In the genomic region with DNA sequence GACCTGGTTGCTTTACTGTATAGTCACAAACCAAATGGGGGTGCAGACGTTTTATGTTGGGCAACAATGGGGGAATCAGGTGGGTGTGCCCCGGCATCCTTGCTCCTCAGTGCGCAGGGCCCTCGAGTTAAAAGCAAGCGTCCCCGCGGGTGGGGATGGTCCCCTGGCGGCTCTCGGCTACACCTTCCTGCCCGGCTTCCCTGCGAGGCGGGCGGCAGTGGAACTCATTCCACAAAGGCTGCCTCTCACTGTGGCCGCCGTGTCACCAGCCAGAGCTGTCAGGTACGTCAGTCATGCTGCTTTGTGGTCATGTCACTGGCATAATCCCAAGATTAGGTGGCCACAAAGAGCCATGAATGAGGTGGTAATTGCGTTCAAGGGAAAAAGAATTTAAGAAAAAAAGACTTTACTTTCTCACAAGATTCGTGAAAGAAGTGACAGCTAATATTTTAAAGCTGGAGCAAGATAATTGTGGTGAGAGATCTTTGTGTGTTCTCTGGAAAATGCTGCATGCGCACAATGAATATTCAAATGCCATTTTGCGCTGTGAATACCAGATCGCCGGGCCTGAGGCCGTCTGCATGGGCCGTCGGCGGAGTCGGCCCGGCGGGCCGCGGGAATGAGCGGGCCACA, we compare ENCODE assay signal across 8 cellular contexts.
DNase-seq lines count a peak whose midpoint lies in the region; ATAC-seq and TF ChIP-seq lines count a peak whose summit lies in the region.

No MANE protein-coding gene starts in this region.

- peak; percentile 3 for ATAC-seq in activated CD8-positive, alpha-beta memory T cell treated with anti-CD3 and anti-CD28 coated beads, Interleukin-2, amount 10 ng/mL, durations not matched to agents 7 days and 5 days
- ATAC-seq in naive B cell (ENCODE audit: low read depth in 2 of 2) (no peak), HG03045 (IDR thresholded peaks at IDR 0.05; ENCODE audit: unreplicated experiment) (no peak), left lobe of liver (no peak)

- peaks cover 23% of the 10 kb centered on the region for H3K4me1 Mint-ChIP-seq in activated CD8-positive, alpha-beta memory T cell treated with anti-CD3 and anti-CD28 coated beads, Interleukin-2, amount 10 ng/mL, durations not matched to agents 7 days and 5 days
- peaks cover 14 to 33% (median 25%) of the 10 kb centered on the region in 3 donors for H3K4me1 Mint-ChIP-seq in naive B cell

- H3K36me3 Mint-ChIP-seq in activated CD8-positive, alpha-beta memory T cell treated with anti-CD3 and anti-CD28 coated beads, Interleukin-2, amount 10 ng/mL, durations not matched to agents 7 days and 5 days, result peaks cover 4% of the 10 kb centered on the region
- H3K36me3 Mint-ChIP-seq in naive B cell, result peaks cover 0 to 8% of the 10 kb centered on the region in 2 donors

- peak; percentile 61 for DNase-seq in activated CD8-positive, alpha-beta memory T cell treated with anti-CD3 and anti-CD28 coated beads, Interleukin-2, amount 10 ng/mL, durations not matched to agents 7 days and 5 days
- DNase-seq in activated CD8-positive, alpha-beta memory T cell treated with anti-CD3 and anti-CD28 coated beads for 24 hours, result no peak
- DNase-seq in PC-9 (peak in 1 of 2 experiments; percentile 53), cerebellar cortex (ENCODE audit: low spot score) (peak; percentile 11), naive B cell (peak; percentile 12), NCI-H2227 (lab: John Stamatoyannopoulos, UW; ENCODE audit: unreplicated experiment) (no peak), left lobe of liver (ENCODE audit: low spot score) (no peak)

- H3K4me2 ChIP-seq in PC-9, result peak overlapping the region; percentile 97

- H3K79me2 ChIP-seq in PC-9 (ENCODE audit: low read depth), result no peaks in the 10 kb centered on the region

- H3K36me3 ChIP-seq in PC-9 (ENCODE audit: low read depth), result no peaks in the 10 kb centered on the region

- H3K9me3 ChIP-seq in PC-9 (ENCODE audit: insufficient read depth, low read depth), result no peaks in the 10 kb centered on the region

- no peaks in the 10 kb centered on the region for H4K20me1 ChIP-seq in PC-9 (ENCODE audit: insufficient read depth)

- H3K27ac ChIP-seq in PC-9, result no peak overlapping the region

- no TSS peak for BruUV-seq in PC-9 (replicated peaks; lab: Mats Ljungman, UMichigan)

- peaks cover 17% of the 10 kb centered on the region for H3K27me3 Mint-ChIP-seq in activated CD8-positive, alpha-beta memory T cell treated with anti-CD3 and anti-CD28 coated beads, Interleukin-2, amount 10 ng/mL, durations not matched to agents 7 days and 5 days
- H3K27me3 Mint-ChIP-seq in naive B cell, result no peaks in the 10 kb centered on the region

- peak overlapping the region; percentile 97 for H3K4me3 Mint-ChIP-seq in activated CD8-positive, alpha-beta memory T cell treated with anti-CD3 and anti-CD28 coated beads, Interleukin-2, amount 10 ng/mL, durations not matched to agents 7 days and 5 days
- peak overlapping the region; percentile 88 to 99 (median 96) for H3K4me3 Mint-ChIP-seq in naive B cell

- no peaks in the 10 kb centered on the region for H3F3A ChIP-seq in PC-9 (ENCODE audit: insufficient read depth, low read depth)

- peak overlapping the region; percentile 66; the same call in 1 of the 2 replicates for H3K4me3 ChIP-seq in PC-9

- H3K4me1 ChIP-seq in PC-9 (replicated peaks; ENCODE audit: insufficient read depth), result 0 out of 2 replicates have a peak, but pooled peaks cover 14% of the 10 kb centered on the region

- intact Hi-C loops in PC-9 (cut with micrococcal nuclease; ENCODE audit: unreplicated experiment), result no loop called here

- H3K9me2 ChIP-seq in PC-9 (ENCODE audit: insufficient read depth), result no peaks in the 10 kb centered on the region

- H3K27ac Mint-ChIP-seq in activated CD8-positive, alpha-beta memory T cell treated with anti-CD3 and anti-CD28 coated beads, Interleukin-2, amount 10 ng/mL, durations not matched to agents 7 days and 5 days, result peak overlapping the region; percentile 68
- H3K27ac Mint-ChIP-seq in naive B cell, result peak overlapping the region; percentile 14 to 94 (median 42)

- POLR2A ChIA-PET in PC-9 (lab: Charles Lee; ENCODE audit: unreplicated experiment), result no interaction called here

- no peak for TF ChIP-seq CTCF in PC-9 (conservative IDR thresholded peaks at IDR 0.05)

- CTCF ChIA-PET in activated CD8-positive, alpha-beta memory T cell treated with anti-CD3 and anti-CD28 coated beads, Interleukin-2, amount 10 ng/mL, durations not matched to agents 7 days and 5 days (lab: Charles Lee), result interaction anchor here (2.0 kb wide), 1 partner anchor 24 kb away, joined by 7 read pairs; no protein-coding TSS in a partner anchor
- CTCF ChIA-PET in PC-9 (lab: Charles Lee), result no interaction called here

- peaks cover 36% of the 10 kb centered on the region for H3K27me3 ChIP-seq in PC-9 (ENCODE audit: insufficient read depth, low read depth)

- no peaks in the 10 kb centered on the region for H3K9me3 Mint-ChIP-seq in activated CD8-positive, alpha-beta memory T cell treated with anti-CD3 and anti-CD28 coated beads, Interleukin-2, amount 10 ng/mL, durations not matched to agents 7 days and 5 days (ENCODE audit: low read depth)
- H3K9me3 Mint-ChIP-seq in naive B cell, result peaks cover 0 to 6% (median 2%) of the 10 kb centered on the region in 7 donors

- no peak overlapping the region; the same call in 1 of the 2 replicates for H2AFZ ChIP-seq in PC-9

Comparison
In these comparisons a context has a peak if more than half of its experiments do, and no peak if none do; other contexts are left out.
1. DNase-seq: peak in activated CD8-positive, alpha-beta memory T cell treated with anti-CD3 and anti-CD28 coated beads, Interleukin-2, amount 10 ng/mL, durations not matched to agents 7 days and 5 days (single experiment), cerebellar cortex (single experiment) and naive B cell (single experiment); none in activated CD8-positive, alpha-beta memory T cell treated with anti-CD3 and anti-CD28 coated beads for 24 hours (single experiment), NCI-H2227 (single experiment) and left lobe of liver (single experiment).